In the genomic region with DNA sequence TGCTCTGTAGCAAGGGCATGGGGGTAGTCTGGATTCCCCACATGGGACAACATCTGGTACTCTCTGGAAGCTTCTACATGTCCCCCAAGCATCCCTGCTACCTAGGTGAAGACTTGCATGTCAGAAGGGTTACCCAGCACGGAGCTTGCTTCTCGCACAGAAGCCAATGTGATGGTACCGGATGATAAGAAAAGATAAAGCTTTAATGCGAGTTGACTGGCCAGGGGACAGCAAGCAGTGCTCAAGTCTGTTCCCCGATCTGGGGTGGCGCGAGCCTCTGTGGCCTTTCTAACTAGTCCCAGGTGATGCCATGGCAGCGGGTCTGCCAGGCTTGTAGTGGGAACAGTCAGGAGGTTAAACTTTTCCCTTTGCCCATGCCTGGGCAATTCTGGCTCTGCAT, we compare ENCODE assay signal across 21 cellular contexts.
A peak's percentile ranks its signal among the peaks of the same experiment; 100 is the strongest.
DNase-seq lines count a peak whose midpoint lies in the region; ATAC-seq and TF ChIP-seq lines count a peak whose summit lies in the region.
"Had no signal": no experiment of that assay in that cellular context is flagged by ENCODE, and none has a peak within 500 bp of the region (broad histone marks: within the 10 kb centered on the region; RNA-seq: fewer than 3 reads in every experiment).

No MANE protein-coding gene starts in this region.

- H2AK5ac ChIP-seq in neuronal stem cell (ENCODE audit: low read depth, low read length): no peak overlapping the region

- H3K23ac ChIP-seq in neuronal stem cell (ENCODE audit: low read depth, low read length, poor library complexity): no peak overlapping the region

- H2BK12ac ChIP-seq in neuronal stem cell (ENCODE audit: low read length): no peak overlapping the region

- no peak overlapping the region for H3K14ac ChIP-seq in neuronal stem cell (ENCODE audit: low read length)

- peak overlapping the region; percentile 65 for H3K27ac Mint-ChIP-seq in stimulated activated effector memory CD8-positive, alpha-beta T cell treated with anti-CD3 and anti-CD28 coated beads, Interleukin-12 subunit alpha, Interleukin-12 subunit beta, amount 100 ng/mL, for 72 hours
- H3K27ac Mint-ChIP-seq in activated T-cell treated with anti-CD3 and anti-CD28 coated beads, Interleukin-2, amount 50 U/mL, for 72 hours: no peak overlapping the region

- no CpG with 5 or more reads among the region's 8 CpGs for WGBS in neuronal stem cell (ENCODE audit: extremely low coverage in 2 of 2, insufficient read length in 2 of 2, insufficient replicate concordance in 1 of 2), 2 donors

- TF ChIP-seq CTCF in BE2C (IDR thresholded peaks at IDR 0.05; ENCODE audit: low read depth, low read length) (no peak), WERI-Rb-1 (IDR thresholded peaks at IDR 0.05; ENCODE audit: low read depth, low read length) (no peak)

- H3K4me2 ChIP-seq in neuronal stem cell (ENCODE audit: insufficient read depth, low read length, poor library complexity, severe bottlenecking): no peak overlapping the region
- H3K4me2 ChIP-seq: A549 had no signal

- H3K4ac ChIP-seq in neuronal stem cell (ENCODE audit: low read length): no peak overlapping the region

- peaks cover 12% of the 10 kb centered on the region for H3K4me1 Mint-ChIP-seq in stimulated activated effector memory CD8-positive, alpha-beta T cell treated with anti-CD3 and anti-CD28 coated beads, Interleukin-12 subunit alpha, Interleukin-12 subunit beta, amount 100 ng/mL, for 72 hours
- H3K4me1 Mint-ChIP-seq in activated T-cell treated with anti-CD3 and anti-CD28 coated beads, Interleukin-2, amount 50 U/mL, for 72 hours (ENCODE audit: low read depth): peaks cover 12% of the 10 kb centered on the region

- H3K36me3 ChIP-seq in BE2C (no peaks in the 10 kb centered on the region), WERI-Rb-1 (no peaks in the 10 kb centered on the region), neuronal stem cell (replicated peaks in 1 of 2; ENCODE audit: control insufficient read depth in 2 of 2, insufficient read depth in 2 of 2, low read length in 2 of 2) (no peaks in the 10 kb centered on the region)

- no peak overlapping the region for H3K4me3 Mint-ChIP-seq in stimulated activated effector memory CD8-positive, alpha-beta T cell treated with anti-CD3 and anti-CD28 coated beads, Interleukin-12 subunit alpha, Interleukin-12 subunit beta, amount 100 ng/mL, for 72 hours
- no peak overlapping the region for H3K4me3 Mint-ChIP-seq in activated T-cell treated with anti-CD3 and anti-CD28 coated beads, Interleukin-2, amount 50 U/mL, for 72 hours

- no peak overlapping the region for H4K8ac ChIP-seq in neuronal stem cell (ENCODE audit: low read depth, low read length)

- no peaks in the 10 kb centered on the region for H3K9me3 Mint-ChIP-seq in stimulated activated effector memory CD8-positive, alpha-beta T cell treated with anti-CD3 and anti-CD28 coated beads, Interleukin-12 subunit alpha, Interleukin-12 subunit beta, amount 100 ng/mL, for 72 hours
- no peaks in the 10 kb centered on the region for H3K9me3 Mint-ChIP-seq in activated T-cell treated with anti-CD3 and anti-CD28 coated beads, Interleukin-2, amount 50 U/mL, for 72 hours
- H3K9me3 Mint-ChIP-seq: CD4-positive, alpha-beta memory T cell had no signal

- H3K4me3 ChIP-seq in BE2C (ENCODE audit: low read depth, low read length): no peak overlapping the region
- no peak overlapping the region for H3K4me3 ChIP-seq in WERI-Rb-1 (ENCODE audit: low read depth, low read length)
- no peak overlapping the region for H3K4me3 ChIP-seq in neuronal stem cell (ENCODE audit: low read length in 2 of 2)
- H3K4me3 ChIP-seq: A549 had no signal

- H3K9me3 ChIP-seq in BE2C: no peaks in the 10 kb centered on the region
- no peaks in the 10 kb centered on the region for H3K9me3 ChIP-seq in WERI-Rb-1 (ENCODE audit: severe bottlenecking)
- H3K9me3 ChIP-seq in neuronal stem cell (replicated peaks in 1 of 2; ENCODE audit: control insufficient read depth in 2 of 2, insufficient read depth in 1 of 2, low read depth in 1 of 2, low read length in 2 of 2): no peaks in the 10 kb centered on the region
- H3K9me3 ChIP-seq: A549 had no signal

- H3K79me1 ChIP-seq in neuronal stem cell (ENCODE audit: low read depth, low read length): peaks cover 2% of the 10 kb centered on the region

- no peak overlapping the region for H2BK15ac ChIP-seq in neuronal stem cell (ENCODE audit: low read length)

- no peak overlapping the region for H2BK120ac ChIP-seq in neuronal stem cell (ENCODE audit: low read depth, low read length)

- no peak overlapping the region for H3K9ac ChIP-seq in neuronal stem cell (ENCODE audit: low read depth, low read length, poor library complexity)

- no peaks in the 10 kb centered on the region for H3K36me3 Mint-ChIP-seq in stimulated activated effector memory CD8-positive, alpha-beta T cell treated with anti-CD3 and anti-CD28 coated beads, Interleukin-12 subunit alpha, Interleukin-12 subunit beta, amount 100 ng/mL, for 72 hours
- H3K36me3 Mint-ChIP-seq in activated T-cell treated with anti-CD3 and anti-CD28 coated beads, Interleukin-2, amount 50 U/mL, for 72 hours (ENCODE audit: insufficient read depth in 2 of 2): no peaks in the 10 kb centered on the region
- H3K36me3 Mint-ChIP-seq: CD4-positive, alpha-beta memory T cell had no signal

- no peak for ATAC-seq in stimulated activated effector memory CD8-positive, alpha-beta T cell treated with anti-CD3 and anti-CD28 coated beads, Interleukin-12 subunit alpha, Interleukin-12 subunit beta, amount 100 ng/mL, for 72 hours
- no peak for ATAC-seq in activated T-cell treated with anti-CD3 and anti-CD28 coated beads, Interleukin-2, amount 50 U/mL, for 72 hours (replicated peaks in 1 of 2)
- no peak for ATAC-seq in HG02759 (IDR thresholded peaks at IDR 0.05; ENCODE audit: unreplicated experiment)
- ATAC-seq: A549 had no signal

- H3K27me3 ChIP-seq in BE2C: no peaks in the 10 kb centered on the region
- H3K27me3 ChIP-seq in WERI-Rb-1 (ENCODE audit: insufficient read depth, low read depth, severe bottlenecking): no peaks in the 10 kb centered on the region
- no peaks in the 10 kb centered on the region for H3K27me3 ChIP-seq in neuronal stem cell (ENCODE audit: control insufficient read depth in 3 of 3, insufficient read depth in 3 of 3, low read depth in 1 of 3, low read length in 3 of 3)

- no peak overlapping the region for H2BK5ac ChIP-seq in neuronal stem cell (ENCODE audit: low read length)

- H3K4me1 ChIP-seq in BE2C: peaks cover 18% of the 10 kb centered on the region
- H3K4me1 ChIP-seq in neuronal stem cell (ENCODE audit: control insufficient read depth in 2 of 2, insufficient read depth in 1 of 2, low read depth in 1 of 2, low read length in 2 of 2): peaks cover 3 to 6% of the 10 kb centered on the region in 2 donors
- H3K4me1 ChIP-seq: A549 had no signal

- H3K18ac ChIP-seq in neuronal stem cell (ENCODE audit: low read length): peak overlapping the region; percentile 1

- DNase-seq in BE2C (peak; percentile 31), WERI-Rb-1 (no peak), neuronal stem cell (ENCODE audit: low spot score) (no peak), mucosa of gallbladder (ENCODE audit: low spot score) (no peak)
- no peak for DNase-seq in stimulated activated effector memory CD8-positive, alpha-beta T cell treated with anti-CD3 and anti-CD28 coated beads, Interleukin-12 subunit alpha, Interleukin-12 subunit beta, amount 100 ng/mL, for 72 hours (ENCODE audit: low spot score in 2 of 2)
- DNase-seq in activated T-cell treated with anti-CD3 and anti-CD28 coated beads, Interleukin-2, amount 50 U/mL, for 72 hours: no peak
- DNase-seq: 8988T, ACHN, AML-193, C1 segment of cervical spinal cord, Calu3, COR-L47, DMS53, DMS79 treated with DMSO at 0.1 percent for 48 hours, GF-D8, GOT3, H7, HCEC 1CT had no signal

- H3K27me3 Mint-ChIP-seq in activated T-cell treated with anti-CD3 and anti-CD28 coated beads, Interleukin-2, amount 50 U/mL, for 72 hours (ENCODE audit: low read depth): no peaks in the 10 kb centered on the region
- H3K27me3 Mint-ChIP-seq: CD4-positive, alpha-beta memory T cell had no signal

- H2AFZ ChIP-seq in neuronal stem cell (ENCODE audit: low read length): no peak overlapping the region

- H3K27ac ChIP-seq in WERI-Rb-1 (0 out of 2 replicates have a peak overlapping the region, but pooled peaks have one; percentile 22), neuronal stem cell (replicated peaks; ENCODE audit: low read length) (no peak overlapping the region)
- H3K27ac ChIP-seq: A549 had no signal

- H4K91ac ChIP-seq in neuronal stem cell (ENCODE audit: low read depth, low read length, poor library complexity): no peak overlapping the region
